1 cellular context compared by ENCODE assay signal in genomic region chr20:3106658-3107463, GRCh38.
TF ChIP-seq lines count a peak whose summit lies in the region.

No MANE protein-coding gene starts in this region.

TF ChIP-seq in HepG2, 621 proteins besides CTCF, POLR2A, EP300 and RAD21 (continued from another document and continues in another):
- TF ChIP-seq RERE (CRISPR knock-in tag; IDR thresholded peaks at IDR 0.05; ENCODE audit: low read depth) (no peak), ARHGAP35 (CRISPR knock-in tag; IDR thresholded peaks at IDR 0.05; ENCODE audit: borderline replicate concordance) (no peak), ETS1 (CRISPR knock-in tag; IDR thresholded peaks at IDR 0.05) (no peak), ZNF333 (CRISPR knock-in tag; IDR thresholded peaks at IDR 0.05; ENCODE audit: borderline replicate concordance) (no peak), ZNF282 (IDR thresholded peaks at IDR 0.05; ENCODE audit: partially characterized antibody) (no peak), MNT (IDR thresholded peaks at IDR 0.05) (no peak), ZNF33A (CRISPR knock-in tag; IDR thresholded peaks at IDR 0.05; ENCODE audit: borderline replicate concordance) (no peak), ZNF20 (CRISPR knock-in tag; IDR thresholded peaks at IDR 0.05) (no peak), HNRNPL (IDR thresholded peaks at IDR 0.05; ENCODE audit: low read depth, low read length) (peak; percentile 94), IRX3 (CRISPR knock-in tag; IDR thresholded peaks at IDR 0.05; ENCODE audit: borderline replicate concordance, low read depth) (0 out of 2 replicates have a peak, but pooled peaks have one; percentile 51), ASH2L (IDR thresholded peaks at IDR 0.05; ENCODE audit: insufficient read length, low read depth, low read length) (peak; percentile 24), CAMTA2 (CRISPR knock-in tag; IDR thresholded peaks at IDR 0.05; ENCODE audit: borderline replicate concordance) (0 out of 2 replicates have a peak, but pooled peaks have one; percentile 44), PAWR (CRISPR knock-in tag; IDR thresholded peaks at IDR 0.05; ENCODE audit: borderline replicate concordance) (no peak), ZNF546 (CRISPR knock-in tag; conservative IDR thresholded peaks at IDR 0.05) (peak; percentile 5; the same call in 1 of the 2 replicates), ZNF121 (CRISPR knock-in tag; IDR thresholded peaks at IDR 0.05) (no peak), PRDM4 (CRISPR knock-in tag; IDR thresholded peaks at IDR 0.05; ENCODE audit: borderline replicate concordance) (no peak), ZFP1 (CRISPR knock-in tag; IDR thresholded peaks at IDR 0.05) (no peak), MLX (CRISPR knock-in tag; IDR thresholded peaks at IDR 0.05) (0 out of 2 replicates have a peak, but pooled peaks have one; percentile 59), HBP1 (CRISPR knock-in tag; IDR thresholded peaks at IDR 0.05; ENCODE audit: low read depth) (no peak), MEF2D (CRISPR knock-in tag; IDR thresholded peaks at IDR 0.05) (0 out of 2 replicates have a peak, but pooled peaks have one; percentile 49), ZSCAN25 (CRISPR knock-in tag; IDR thresholded peaks at IDR 0.05) (no peak), ZBTB37 (CRISPR knock-in tag; IDR thresholded peaks at IDR 0.05) (peak; percentile 96), ZNF326 (CRISPR knock-in tag; IDR thresholded peaks at IDR 0.05; ENCODE audit: borderline replicate concordance) (0 out of 2 replicates have a peak, but pooled peaks have one; percentile 22), BCL3 (CRISPR knock-in tag; IDR thresholded peaks at IDR 0.05) (peak; percentile 62; the same call in 1 of the 2 replicates), ZNF678 (CRISPR knock-in tag; IDR thresholded peaks at IDR 0.05) (no peak), NFRKB (IDR thresholded peaks at IDR 0.05) (no peak), NFE2L2 (IDR thresholded peaks at IDR 0.05; ENCODE audit: low read length) (no peak), TGIF2 (CRISPR knock-in tag; IDR thresholded peaks at IDR 0.05) (no peak), MED1 (CRISPR knock-in tag; IDR thresholded peaks at IDR 0.05) (peak; percentile 87), ZNF703 (CRISPR knock-in tag; IDR thresholded peaks at IDR 0.05; ENCODE audit: borderline replicate concordance) (no peak), HMGA1 (CRISPR knock-in tag; conservative IDR thresholded peaks at IDR 0.05) (no peak), SMAD3 (CRISPR knock-in tag; IDR thresholded peaks at IDR 0.05) (no peak), ZNF629 (CRISPR knock-in tag; conservative IDR thresholded peaks at IDR 0.05) (peak; percentile 74), MYPOP (CRISPR knock-in tag; IDR thresholded peaks at IDR 0.05) (no peak), ZNF709 (CRISPR knock-in tag; IDR thresholded peaks at IDR 0.05) (no peak), ARNTL (CRISPR knock-in tag; IDR thresholded peaks at IDR 0.05) (peak; percentile 67; the same call in 1 of the 2 replicates), KLF16 (CRISPR knock-in tag; IDR thresholded peaks at IDR 0.05) (no peak), ZMAT3 (CRISPR knock-in tag; conservative IDR thresholded peaks at IDR 0.05) (no peak; the same call in 1 of the 2 replicates), ZNF605 (CRISPR knock-in tag; IDR thresholded peaks at IDR 0.05) (peak; percentile 80), TARDBP (CRISPR knock-in tag; IDR thresholded peaks at IDR 0.05) (peak; percentile 95), EZH2 (conservative IDR thresholded peaks at IDR 0.05; ENCODE audit: low read depth, low read length) (no peak), MLXIP (CRISPR knock-in tag; IDR thresholded peaks at IDR 0.05; ENCODE audit: borderline replicate concordance) (no peak), TP53 (CRISPR knock-in tag; conservative IDR thresholded peaks at IDR 0.05) (no peak)
